In the genomic region with DNA sequence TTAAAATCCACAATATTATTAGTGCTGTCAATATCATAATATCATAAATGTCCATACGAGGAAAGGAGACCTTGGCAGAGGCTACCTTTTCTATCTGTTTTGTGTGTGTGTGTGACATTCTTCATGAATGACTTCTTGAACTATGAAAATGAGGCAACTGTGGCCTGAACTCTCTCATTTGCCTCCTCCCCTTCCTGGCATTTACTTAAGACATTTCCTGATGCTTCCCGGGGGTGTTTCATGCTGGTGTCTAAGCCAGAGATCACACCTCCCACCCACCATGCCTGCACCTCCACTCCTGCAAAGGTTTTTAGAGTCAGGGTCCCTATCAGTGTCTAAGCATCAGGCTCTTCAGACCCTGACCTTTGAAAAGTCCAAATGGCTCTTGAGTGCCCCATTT, we compare ENCODE assay signal across 22 cellular contexts.
"Had no signal": no experiment of that assay in that cellular context is flagged by ENCODE, and none has a peak within 500 bp of the region (broad histone marks: within the 10 kb centered on the region; RNA-seq: fewer than 3 reads in every experiment).

No MANE protein-coding gene starts in this region.

- H3K4me3 ChIP-seq: esophagus muscularis mucosa, lung, right atrium auricular region, skin epidermis, suprapubic skin, transverse colon, uterus had no signal

- H3K27ac ChIP-seq: esophagus muscularis mucosa, foreskin keratinocyte, right atrium auricular region, skin epidermis, suprapubic skin, transverse colon, uterus had no signal

- H3K36me3 ChIP-seq: esophagus muscularis mucosa, right atrium auricular region, suprapubic skin, transverse colon, uterus had no signal

- H3K9me3 ChIP-seq: esophagus muscularis mucosa, right atrium auricular region, suprapubic skin, transverse colon, uterus had no signal

- DNase-seq: activated CD4-positive, alpha-beta T cell treated with anti-CD3 and anti-CD28 coated beads, Interleukin-2, amount 50 U/mL, for 4 hours; activated effector memory CD4-positive, alpha-beta T cell treated with anti-CD3 and anti-CD28 coated beads, Interleukin-2, amount 50 U/mL, for 16 hours; activated naive CD4-positive, alpha-beta T cell treated with anti-CD3 and anti-CD28 coated beads, Interleukin-2, amount 50 U/mL, for 16 hours; activated T-cell treated with anti-CD3 and anti-CD28 coated beads, Interleukin-2, amount 50 U/mL, for 72 hours; amniotic stem cell; effector CD8-positive, alpha-beta T cell; foreskin keratinocyte; hypothalamus; midbrain; nucleus accumbens; stimulated activated CD4-positive, alpha-beta T cell treated with anti-CD3 and anti-CD28 coated beads, Interleukin-4, amount 100 ng/mL, for 1 hour; stimulated activated naive CD8-positive, alpha-beta T cell treated with anti-CD3 and anti-CD28 coated beads, Interleukin-15, amount 100 ng/mL, for 72 hours; SW 1271; T-helper 2 cell; transverse colon; uterus had no signal

- H3K4me1 ChIP-seq: esophagus muscularis mucosa, foreskin keratinocyte, right atrium auricular region, suprapubic skin, transverse colon, uterus had no signal

- ATAC-seq: activated T-cell treated with anti-CD3 and anti-CD28 coated beads, Interleukin-2, amount 50 U/mL, for 72 hours; foreskin keratinocyte; left lobe of liver; stimulated activated naive CD8-positive, alpha-beta T cell treated with anti-CD3 and anti-CD28 coated beads, Interleukin-15, amount 100 ng/mL, for 72 hours had no signal

- H3K27me3 ChIP-seq: esophagus muscularis mucosa, foreskin keratinocyte, right atrium auricular region, suprapubic skin, transverse colon, uterus had no signal
